In genomic region chr5:125717209-125717608, GRCh38 we compare ENCODE assay signal across 1 cellular context.
TF ChIP-seq lines count a peak whose summit lies in the region.

No MANE protein-coding gene starts in this region.

TF ChIP-seq in HepG2, 621 proteins besides CTCF, POLR2A, EP300 and RAD21 (continued from another document):
- 0 out of 2 replicates have a peak, but pooled peaks have one; percentile 26 for TF ChIP-seq ZNF331 (CRISPR knock-in tag; IDR thresholded peaks at IDR 0.05)
- no peak for TF ChIP-seq TBL1XR1 (IDR thresholded peaks at IDR 0.05; ENCODE audit: borderline replicate concordance, low read length, partially characterized antibody)
- no peak for TF ChIP-seq ZNF883 (CRISPR knock-in tag; IDR thresholded peaks at IDR 0.05; ENCODE audit: not compliant biosample characterization)
- TF ChIP-seq NFAT5 (CRISPR knock-in tag; IDR thresholded peaks at IDR 0.05), result no peak
- 0 out of 2 replicates have a peak, but pooled peaks have one; percentile 13 for TF ChIP-seq ELF3 (CRISPR knock-in tag; IDR thresholded peaks at IDR 0.05)
- no peak for TF ChIP-seq SOX13 (IDR thresholded peaks at IDR 0.05)
- TF ChIP-seq SOX13 (CRISPR knock-in tag; conservative IDR thresholded peaks at IDR 0.05 in 1 of 2, IDR thresholded peaks at IDR 0.05 in 1 of 2), result peak in 1 of 2 experiments; percentile 34; a peak in 1 of 4 replicates
- peak; percentile 53; the same call in 1 of the 2 replicates for TF ChIP-seq FOSL1 (CRISPR knock-in tag; IDR thresholded peaks at IDR 0.05; ENCODE audit: borderline replicate concordance)
- no peak for TF ChIP-seq CHD2 (IDR thresholded peaks at IDR 0.05; ENCODE audit: low read depth, low read length)
- TF ChIP-seq TFDP1 (CRISPR knock-in tag; IDR thresholded peaks at IDR 0.05; ENCODE audit: borderline replicate concordance), result no peak
- 0 out of 2 replicates have a peak, but pooled peaks have one; percentile 14 for TF ChIP-seq POGZ (CRISPR knock-in tag; IDR thresholded peaks at IDR 0.05)
- no peak for TF ChIP-seq MXD1 (CRISPR knock-in tag; IDR thresholded peaks at IDR 0.05)
- no peak for TF ChIP-seq GABPB1 (CRISPR knock-in tag; IDR thresholded peaks at IDR 0.05)
- TF ChIP-seq ARID5B (CRISPR knock-in tag; IDR thresholded peaks at IDR 0.05), result peak; percentile 50
- TF ChIP-seq REXO4 (CRISPR knock-in tag; IDR thresholded peaks at IDR 0.05; ENCODE audit: borderline replicate concordance), result no peak
- no peak for TF ChIP-seq ZHX2 (IDR thresholded peaks at IDR 0.05; ENCODE audit: low read depth)
- TF ChIP-seq ZHX2 (CRISPR knock-in tag; IDR thresholded peaks at IDR 0.05; ENCODE audit: borderline replicate concordance), result no peak
- TF ChIP-seq ATM (IDR thresholded peaks at IDR 0.05; ENCODE audit: borderline replicate concordance), result no peak
- no peak for TF ChIP-seq ZNF609 (CRISPR knock-in tag; IDR thresholded peaks at IDR 0.05; ENCODE audit: borderline replicate concordance)
- no peak for TF ChIP-seq ESRRA (CRISPR knock-in tag; IDR thresholded peaks at IDR 0.05; ENCODE audit: low read depth)
- no peak for TF ChIP-seq TEAD3 (CRISPR knock-in tag; optimal IDR thresholded peaks at IDR 0.05; ENCODE audit: borderline replicate concordance)
- no peak for TF ChIP-seq CREM (IDR thresholded peaks at IDR 0.05)
- no peak for TF ChIP-seq CREM (CRISPR knock-in tag; IDR thresholded peaks at IDR 0.05)
- TF ChIP-seq ZKSCAN5 (CRISPR knock-in tag; IDR thresholded peaks at IDR 0.05), result no peak
- TF ChIP-seq HOMEZ (CRISPR knock-in tag; IDR thresholded peaks at IDR 0.05; ENCODE audit: low read depth), result peak; percentile 64; the same call in 1 of the 2 replicates
- TF ChIP-seq RARA (CRISPR knock-in tag; IDR thresholded peaks at IDR 0.05), result peak; percentile 49; the same call in 1 of the 2 replicates
- TF ChIP-seq ZNF652 (CRISPR knock-in tag; IDR thresholded peaks at IDR 0.05; ENCODE audit: borderline replicate concordance, low read depth), result peak; percentile 54
- TF ChIP-seq NR2F6 (IDR thresholded peaks at IDR 0.05), result peak; percentile 44; the same call in 1 of the 2 replicates
- peak; percentile 30; the same call in 1 of the 2 replicates for TF ChIP-seq NR2F6 (CRISPR knock-in tag; IDR thresholded peaks at IDR 0.05)
- TF ChIP-seq FOXA1 (IDR thresholded peaks at IDR 0.05), result no peak
- TF ChIP-seq FOXA1 (CRISPR knock-in tag; IDR thresholded peaks at IDR 0.05), result peak; percentile 26; the same call in 1 of the 2 replicates
- TF ChIP-seq ZFP90 (CRISPR knock-in tag; IDR thresholded peaks at IDR 0.05; ENCODE audit: borderline replicate concordance), result no peak
- TF ChIP-seq ZFY (CRISPR knock-in tag; IDR thresholded peaks at IDR 0.05), result no peak
- no peak for TF ChIP-seq ZKSCAN1 (IDR thresholded peaks at IDR 0.05; ENCODE audit: low read length)
